ENCODE assay signal across 29 cellular contexts in genomic region chr17:69722518-69722917, GRCh38.
"Had no signal": no experiment of that assay in that cellular context is flagged by ENCODE, and none has a peak within 500 bp of the region (broad histone marks: within the 10 kb centered on the region; RNA-seq: fewer than 3 reads in every experiment).

No MANE protein-coding gene starts in this region.

- H3K27me3 ChIP-seq: brain microvascular endothelial cell, esophagus muscularis mucosa, gastrocnemius medialis, heart left ventricle had no signal

- H3K4me3 ChIP-seq: esophagus muscularis mucosa, gastrocnemius medialis, heart left ventricle had no signal

- DNase-seq: activated B cell treated with CpG ODN at 0.5 μM for 24 hours; activated CD4-positive, alpha-beta T cell treated with anti-CD3 and anti-CD28 coated beads for 48 hours; activated CD4-positive, alpha-beta T cell treated with anti-CD3 and anti-CD28 coated beads, Interleukin-2, amount 50 U/mL, for 1 hour; activated CD4-positive, alpha-beta T cell treated with anti-CD3 and anti-CD28 coated beads, Interleukin-2, amount 50 U/mL, for 48 hours; activated CD8-positive, alpha-beta memory T cell treated with anti-CD3 and anti-CD28 coated beads for 24 hours; activated CD8-positive, alpha-beta T cell treated with anti-CD3 and anti-CD28 coated beads for 36 hours; activated effector memory CD4-positive, alpha-beta T cell treated with Interleukin-2 at 50 U/mL for 16 hours; activated gamma-delta T cell treated with Interleukin-2 at 50 U/mL for 16 hours; activated naive CD4-positive, alpha-beta T cell treated with anti-CD3 and anti-CD28 coated beads, Interleukin-2, amount 50 U/mL, for 16 hours; activated naive CD4-positive, alpha-beta T cell treated with Interleukin-2 at 50 U/mL for 16 hours; activated T-cell treated with anti-CD3 and anti-CD28 coated beads, Interleukin-2, amount 50 U/mL, for 4 hours; amniotic stem cell; anterior cingulate cortex; brain microvascular endothelial cell; cortex of kidney; dermis blood vessel endothelial cell; effector CD4-positive, alpha-beta T cell; effector memory CD8-positive, alpha-beta T cell; erythroblast; gastrocnemius medialis; glutamatergic neuron; heart left ventricle; T-helper 1 cell; T-helper 17 cell; T1000; WERI-Rb-1 had no signal

- H3K36me3 ChIP-seq: brain microvascular endothelial cell, esophagus muscularis mucosa, gastrocnemius medialis, heart left ventricle, WERI-Rb-1 had no signal

- H3K27ac ChIP-seq: brain microvascular endothelial cell, esophagus muscularis mucosa, gastrocnemius medialis, heart left ventricle, WERI-Rb-1 had no signal

- ATAC-seq: activated CD4-positive, CD25-positive, alpha-beta regulatory T cell treated with anti-CD3 and anti-CD28 coated beads, Interleukin-2, amount 50 U/mL, for 24 hours; activated CD8-positive, alpha-beta T cell treated with anti-CD3 and anti-CD28 coated beads for 36 hours; activated T-cell treated with anti-CD3 and anti-CD28 coated beads, Interleukin-2, amount 50 U/mL, for 4 hours; activated T-helper 17 cell treated with anti-CD3 and anti-CD28 coated beads, Interleukin-2, amount 50 U/mL, for 72 hours; effector memory CD8-positive, alpha-beta T cell; gastrocnemius medialis; heart left ventricle; T-helper 17 cell had no signal

- H3K9me3 ChIP-seq: esophagus muscularis mucosa, gastrocnemius medialis, heart left ventricle had no signal
